Comparison of ENCODE assay signal across 6 cellular contexts in the genomic region with DNA sequence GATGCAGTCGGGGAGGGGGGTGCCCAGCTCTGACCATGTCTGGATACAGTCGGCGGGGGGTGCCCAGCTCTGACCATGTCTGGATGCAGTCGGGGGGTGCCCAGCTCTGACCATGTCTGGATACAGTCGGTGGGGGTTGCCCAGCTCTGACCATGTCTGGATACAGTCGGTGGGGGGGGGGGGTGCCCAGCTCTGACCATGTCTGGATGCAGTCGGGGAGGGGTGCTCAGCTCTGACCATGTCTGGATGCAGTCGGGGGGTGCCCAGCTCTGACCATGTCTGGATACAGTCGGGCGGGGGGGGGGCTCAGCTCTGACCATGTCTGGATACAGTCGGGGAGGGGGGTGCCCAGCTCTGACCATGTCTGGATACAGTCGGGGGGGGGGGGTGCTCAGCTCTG. TPM values are rescaled to one million over a fixed set of nuclear protein-coding genes. Genes with fewer than 3 reads are reported as not detected.
"Had no signal": no experiment of that assay in that cellular context is flagged by ENCODE, and none has a peak within 500 bp of the region (broad histone marks: within the 10 kb centered on the region; RNA-seq: fewer than 3 reads in every experiment).

No MANE protein-coding gene starts in this region.

RNA-seq across cellular contexts. Expression of gene PKP3, which starts 17.5 kb away (rescaled TPM):
- total RNA-seq: activated CD4-positive, alpha-beta T cell treated with anti-CD3 and anti-CD28 coated beads, Interleukin-2, amount 10 ng/mL, durations not matched to agents 24 days and 14 days; activated T-helper 2 cell treated with anti-CD3 and anti-CD28 coated beads, Interferon-gamma antibody, Interleukin-2, Interleukin-4, amounts not matched to agents 10 μg/mL and 5 μg/mL and 100 μg/mL, durations not matched to agents 14 hours and 24 hours and 36 hours; ascending aorta; T-helper 1 cell treated with Interleukin-12 subunit alpha and Interleukin-12 subunit beta and Interleukin-4 antibody, amounts not matched to agents 30 ng/mL and 1 ng/mL, for 36 hours; T-helper 17 cell; T-helper 2 cell treated with Interferon-gamma antibody and Interleukin-4, amounts not matched to agents 100 ng/mL and 5 ng/mL, for 36 hours had no signal

RNA-seq across cellular contexts. Expression of gene B4GALNT4, which starts 42.2 kb away (rescaled TPM):
- total RNA-seq: ascending aorta had no signal
